Comparison of ENCODE assay signal across 16 cellular contexts in the genomic region with DNA sequence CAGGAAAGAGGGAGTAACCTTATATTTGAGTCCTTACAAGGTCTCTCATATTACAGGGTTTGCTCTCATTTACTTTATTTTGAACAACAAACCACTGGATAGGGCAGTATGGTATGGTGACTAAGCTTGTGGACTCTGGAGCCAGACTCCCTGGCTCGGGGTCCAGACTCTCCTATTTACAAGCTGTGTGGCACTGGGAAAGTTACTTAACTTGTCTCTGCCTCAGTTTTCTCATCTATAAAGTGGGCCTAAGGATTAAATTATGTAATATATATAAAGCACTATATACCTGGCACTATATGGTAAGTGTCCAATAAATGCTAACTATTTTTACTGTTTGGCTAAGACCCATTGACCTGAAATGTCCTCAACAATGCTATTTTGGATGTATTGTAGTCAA. TPM values are rescaled to one million over a fixed set of nuclear protein-coding genes. Genes with fewer than 3 reads are reported as not detected.
DNase-seq lines count a peak whose midpoint lies in the region; ATAC-seq and TF ChIP-seq lines count a peak whose summit lies in the region.
"Had no signal": no experiment of that assay in that cellular context is flagged by ENCODE, and none has a peak within 500 bp of the region (broad histone marks: within the 10 kb centered on the region; RNA-seq: fewer than 3 reads in every experiment).

No MANE protein-coding gene starts in this region.

- no peak for TF ChIP-seq CTCF in CD4-positive, alpha-beta T cell (IDR thresholded peaks at IDR 0.05)
- no peak for TF ChIP-seq CTCF in mesothelial cell of epicardium (IDR thresholded peaks at IDR 0.05; ENCODE audit: unreplicated experiment)

- H3K4me3 Mint-ChIP-seq in CD4-positive, alpha-beta T cell: peak overlapping the region; percentile 84
- H3K4me3 Mint-ChIP-seq in T-helper 17 cell (peak overlapping the region; percentile 43), mesothelial cell of epicardium (peak overlapping the region; percentile 76)
- H3K4me3 Mint-ChIP-seq: activated CD4-positive, alpha-beta memory T cell treated with anti-CD3 and anti-CD28 coated beads, Interleukin-2, amount 10 ng/mL, durations not matched to agents 7 days and 5 days had no signal

- H3K27me3 ChIP-seq in CD4-positive, alpha-beta T cell (ENCODE audit: control insufficient read depth, insufficient read depth, low read length): no peaks in the 10 kb centered on the region

- no peaks in the 10 kb centered on the region for H3K27me3 Mint-ChIP-seq in CD4-positive, alpha-beta T cell
- H3K27me3 Mint-ChIP-seq in T-helper 17 cell (no peaks in the 10 kb centered on the region), mesothelial cell of epicardium (ENCODE audit: low read depth) (peaks cover 18% of the 10 kb centered on the region)

- no peaks in the 10 kb centered on the region for H3K36me3 Mint-ChIP-seq in CD4-positive, alpha-beta T cell (ENCODE audit: low read depth)
- H3K36me3 Mint-ChIP-seq in T-helper 17 cell (ENCODE audit: low read depth) (peaks cover 6% of the 10 kb centered on the region), mesothelial cell of epicardium (no peaks in the 10 kb centered on the region)

- peaks cover 12% of the 10 kb centered on the region for H3K4me1 Mint-ChIP-seq in CD4-positive, alpha-beta T cell (ENCODE audit: low read depth)
- H3K4me1 Mint-ChIP-seq in T-helper 17 cell (peaks cover 11% of the 10 kb centered on the region), mesothelial cell of epicardium (peaks cover 12% of the 10 kb centered on the region)

- ATAC-seq in CD4-positive, alpha-beta T cell (ENCODE audit: poor library complexity): no peak
- ATAC-seq in T-helper 17 cell (no peak), GM21717 (IDR thresholded peaks at IDR 0.05; ENCODE audit: unreplicated experiment) (no peak)
- ATAC-seq: mucosa of descending colon had no signal

- H3K9me3 ChIP-seq in CD4-positive, alpha-beta T cell (ENCODE audit: control insufficient read depth, low read length): no peaks in the 10 kb centered on the region
- no peaks in the 10 kb centered on the region for H3K9me3 ChIP-seq in T-helper 17 cell (ENCODE audit: control insufficient read depth, low read length, poor library complexity, severe bottlenecking)
- H3K9me3 ChIP-seq: mucosa of descending colon had no signal

- H3K27ac Mint-ChIP-seq in CD4-positive, alpha-beta T cell: peak overlapping the region; percentile 56
- no peak overlapping the region for H3K27ac Mint-ChIP-seq in T-helper 17 cell
- H3K27ac Mint-ChIP-seq in mesothelial cell of epicardium: no peak overlapping the region
- H3K27ac Mint-ChIP-seq: activated CD4-positive, alpha-beta memory T cell treated with anti-CD3 and anti-CD28 coated beads, Interleukin-2, amount 10 ng/mL, durations not matched to agents 7 days and 5 days had no signal

- H3K9me3 Mint-ChIP-seq in CD4-positive, alpha-beta T cell: no peaks in the 10 kb centered on the region
- no peaks in the 10 kb centered on the region for H3K9me3 Mint-ChIP-seq in mesothelial cell of epicardium
- H3K9me3 Mint-ChIP-seq: activated CD4-positive, alpha-beta memory T cell treated with anti-CD3 and anti-CD28 coated beads, Interleukin-2, amount 10 ng/mL, durations not matched to agents 7 days and 5 days had no signal

- no peak for DNase-seq in CD4-positive, alpha-beta T cell
- DNase-seq in T-helper 17 cell (no peak), mesothelial cell of epicardium (ENCODE audit: low spot score in 2 of 2, unreplicated experiment in 2 of 2) (no peak), DMS79 (lab: John Stamatoyannopoulos, UW) (no peak), NCI-H2107 treated with DMSO at 0.1 percent for 48 hours (lab: John Stamatoyannopoulos, UW; ENCODE audit: unreplicated experiment) (no peak)
- DNase-seq: activated CD4-positive, alpha-beta memory T cell treated with anti-CD3 and anti-CD28 coated beads, Interleukin-2, amount 10 ng/mL, durations not matched to agents 7 days and 5 days; activated naive CD4-positive, alpha-beta T cell treated with Interleukin-2 at 50 U/mL for 16 hours; caudate nucleus; DMS 273 treated with DMSO at 0.1 percent for 48 hours; head of caudate nucleus; MM.1S; mucosa of descending colon; NCI-H2107; SHP77; trophoblast cell had no signal

- POLR2A ChIA-PET in CD4-positive, alpha-beta T cell (lab: Charles Lee): interaction anchor here (0.7 to 1.5 kb wide), 5 partner anchors 9 to 44 kb away, joined by 3 to 12 read pairs (median 4); a partner anchor contains a TSS

- no peak overlapping the region for H3K27ac ChIP-seq in CD4-positive, alpha-beta T cell (ENCODE audit: low read depth, low read length)

- CTCF ChIA-PET in CD4-positive, alpha-beta T cell (lab: Charles Lee): interaction anchor here (1.0 to 1.5 kb wide), 3 partner anchors 10 to 53 kb away, joined by 3 to 4 read pairs (median 4); a partner anchor contains a TSS

- intact Hi-C loops in CD4-positive, alpha-beta T cell (cut with DNase I, micrococcal nuclease): no loop called here

RNA-seq across cellular contexts. Expression of a gene that starts 1.7 kb away (rescaled TPM):
- 1 to 10 TPM; 9.7 TPM for total RNA-seq in CD4-positive, alpha-beta T cell
- total RNA-seq in T-helper 17 cell (1 to 10 TPM; 1.8 to 8.0 TPM), mesothelial cell of epicardium (75.9 to 81.2 TPM (median 77.3 TPM) in 3 replicates)

RNA-seq across cellular contexts. Expression of a gene that starts 25.8 kb away (rescaled TPM):
- 10 to 100 TPM; 12.3 to 14.2 TPM for total RNA-seq in CD4-positive, alpha-beta T cell
- total RNA-seq in T-helper 17 cell: 10 to 100 TPM; 10.9 TPM
- 41.6 to 45.3 TPM (median 42.7 TPM) in 3 replicates for total RNA-seq in mesothelial cell of epicardium

RNA-seq across cellular contexts. Expression of a gene that starts 38.1 kb away (rescaled TPM):
- 10 to 100 TPM; 29.7 to 34.4 TPM for total RNA-seq in CD4-positive, alpha-beta T cell
- total RNA-seq in T-helper 17 cell: 10 to 100 TPM; 77.1 to 84.6 TPM
- total RNA-seq in mesothelial cell of epicardium: 45.8 to 50.1 TPM (median 46.0 TPM) in 3 replicates

RNA-seq across cellular contexts. Expression of a gene that starts 45.3 kb away (rescaled TPM):
- total RNA-seq in CD4-positive, alpha-beta T cell: 100 to 1,000 TPM; 154 to 164 TPM
- total RNA-seq in T-helper 17 cell: 100 to 1,000 TPM; 124 to 132 TPM
- 112 to 119 TPM (median 115 TPM) in 3 replicates for total RNA-seq in mesothelial cell of epicardium

RNA-seq across cellular contexts. Expression of a gene that starts 53.8 kb away (rescaled TPM):
- 10 to 100 TPM; 19.2 to 21.0 TPM for total RNA-seq in CD4-positive, alpha-beta T cell
- total RNA-seq in T-helper 17 cell: 10 to 100 TPM; 70.2 to 70.6 TPM
- 127 to 144 TPM (median 130 TPM) in 3 replicates for total RNA-seq in mesothelial cell of epicardium
